Comparison of ENCODE assay signal across 12 cellular contexts in the genomic region with DNA sequence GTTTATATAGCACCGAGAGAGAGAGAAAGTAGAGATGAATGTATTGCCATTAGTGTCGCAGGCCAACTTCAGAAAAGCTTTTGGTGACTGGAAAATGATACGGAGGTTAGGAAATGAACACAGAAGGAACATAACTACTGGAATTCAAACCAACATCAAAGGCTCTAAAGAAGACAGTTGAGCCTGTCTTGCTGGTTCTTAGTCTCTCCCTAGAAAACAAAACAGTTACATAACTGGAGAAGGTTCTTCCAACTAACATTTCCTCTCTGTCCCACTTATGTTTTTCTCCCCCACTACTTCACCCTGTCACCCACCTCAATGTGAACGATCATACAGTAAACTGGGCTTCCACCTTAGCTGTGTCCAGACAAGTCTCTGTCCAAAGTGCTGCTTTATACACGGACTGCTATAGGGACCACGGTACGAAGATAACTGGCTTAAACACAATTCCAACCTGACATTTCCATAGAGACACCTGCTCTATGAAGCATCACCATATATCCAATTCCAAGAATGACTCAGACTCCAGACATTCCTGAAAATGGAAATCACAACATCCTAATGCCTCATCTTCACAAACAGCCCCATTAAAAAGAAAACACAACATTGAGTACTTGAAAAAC.
A peak's percentile ranks its signal among the peaks of the same experiment; 100 is the strongest.
DNase-seq lines count a peak whose midpoint lies in the region; ATAC-seq, FAIRE-seq and TF ChIP-seq lines count a peak whose summit lies in the region.
"Had no signal": no experiment of that assay in that cellular context is flagged by ENCODE, and none has a peak within 500 bp of the region (broad histone marks: within the 10 kb centered on the region; RNA-seq: fewer than 3 reads in every experiment).

No MANE protein-coding gene starts in this region.

- no peaks in the 10 kb centered on the region for H3K9me3 ChIP-seq in Panc1 (ENCODE audit: control insufficient read depth, insufficient read depth, low read depth, low read length)
- no peaks in the 10 kb centered on the region for H3K9me3 ChIP-seq in small intestine (ENCODE audit: control insufficient read depth, low read depth)
- H3K9me3 ChIP-seq in prostate gland = no peaks in the 10 kb centered on the region
- H3K9me3 ChIP-seq: Peyer's patch had no signal

- H3K4me3 ChIP-seq in Panc1 (ENCODE audit: low read depth in 2 of 2, low read length in 2 of 2) (peak overlapping the region; percentile 72 to 80), small intestine (ENCODE audit: low read depth in 1 of 2, low read length in 2 of 2) (peak overlapping the region in 1 of 2 donors; percentile 0), prostate gland (no peak overlapping the region)

- no peak for DNase-seq in activated T-cell treated with anti-CD3 and anti-CD28 coated beads, Interleukin-2, amount 50 U/mL, for 4 hours
- no peak for DNase-seq in activated T-cell treated with anti-CD3 and anti-CD28 coated beads, Interleukin-2, amount 50 U/mL, for 1 hour
- DNase-seq in Panc1 (ENCODE audit: low read depth, low spot score) (no peak), small intestine (peak; percentile 29), prostate gland (ENCODE audit: low spot score) (no peak)
- DNase-seq: activated CD4-positive, alpha-beta T cell treated with anti-CD3 and anti-CD28 coated beads, Interleukin-2, amount 50 U/mL, for 48 hours; NCI-H1048; nucleus accumbens; Peyer's patch had no signal

- BruUV-seq in Panc1 (replicated peaks; lab: Mats Ljungman, UMichigan) = no TSS peak

- H3K27me3 ChIP-seq in Panc1 (ENCODE audit: control insufficient read depth, insufficient read depth, low read length) (no peaks in the 10 kb centered on the region), small intestine (ENCODE audit: control insufficient read depth in 2 of 2, insufficient read depth in 2 of 2, low read length in 2 of 2) (no peaks in the 10 kb centered on the region), prostate gland (replicated peaks; ENCODE audit: insufficient read depth) (no peaks in the 10 kb centered on the region)
- H3K27me3 ChIP-seq: Peyer's patch had no signal

- TF ChIP-seq CTCF in Panc1 (IDR thresholded peaks at IDR 0.05) (no peak), prostate gland (IDR thresholded peaks at IDR 0.05) (no peak)

- H3K27me3 Mint-ChIP-seq in activated T-cell treated with anti-CD3 and anti-CD28 coated beads, Interleukin-2, amount 50 U/mL, for 4 hours (ENCODE audit: low read depth) = peaks cover 32% of the 10 kb centered on the region

- no peak for FAIRE-seq in small intestine (lab: Jason Lieb, UNC)

- no peaks in the 10 kb centered on the region for H3K9me3 Mint-ChIP-seq in activated T-cell treated with anti-CD3 and anti-CD28 coated beads, Interleukin-2, amount 50 U/mL, for 4 hours

- intact Hi-C loops in Panc1 (cut with micrococcal nuclease; ENCODE audit: unreplicated experiment) (loop anchor here (10.0 kb wide), 1 partner anchor 133 kb away; no protein-coding TSS in a partner anchor), prostate gland (cut with DNase I) (no loop called here)

- H3K36me3 ChIP-seq in Panc1 (ENCODE audit: control insufficient read depth, insufficient read depth, low read length) (no peaks in the 10 kb centered on the region), small intestine (ENCODE audit: control insufficient read depth in 2 of 2, insufficient read depth in 2 of 2, low read length in 2 of 2) (no peaks in the 10 kb centered on the region), prostate gland (no peaks in the 10 kb centered on the region)
- H3K36me3 ChIP-seq: Peyer's patch had no signal

- CTCF ChIA-PET in Panc1 (lab: Charles Lee) = no interaction called here

- no peak for TF ChIP-seq POLR2A in prostate gland (IDR thresholded peaks at IDR 0.05)

- peak overlapping the region; percentile 79 for H3K4me3 Mint-ChIP-seq in activated T-cell treated with anti-CD3 and anti-CD28 coated beads, Interleukin-2, amount 50 U/mL, for 4 hours

- H3K4me1 ChIP-seq in Panc1 (ENCODE audit: control insufficient read depth, insufficient read depth, low read length) (peaks cover 55% of the 10 kb centered on the region), small intestine (ENCODE audit: control insufficient read depth in 2 of 2, insufficient read depth in 1 of 2, low read depth in 1 of 2, low read length in 1 of 2) (peaks cover 2 to 7% of the 10 kb centered on the region in 2 donors), prostate gland (replicated peaks) (no peaks in the 10 kb centered on the region)

- peaks cover 17% of the 10 kb centered on the region for H3K4me1 Mint-ChIP-seq in activated T-cell treated with anti-CD3 and anti-CD28 coated beads, Interleukin-2, amount 50 U/mL, for 4 hours (ENCODE audit: low read depth)

- no peaks in the 10 kb centered on the region for H3K36me3 Mint-ChIP-seq in activated T-cell treated with anti-CD3 and anti-CD28 coated beads, Interleukin-2, amount 50 U/mL, for 4 hours (ENCODE audit: insufficient read depth)

- ATAC-seq in activated T-cell treated with anti-CD3 and anti-CD28 coated beads, Interleukin-2, amount 50 U/mL, for 4 hours = no peak
- ATAC-seq in Panc1 = no peak
- ATAC-seq in esophagus mucosa = peak; percentile 5
- ATAC-seq in HG03135 (IDR thresholded peaks at IDR 0.05; ENCODE audit: unreplicated experiment) = no peak
- ATAC-seq in GM21381 (IDR thresholded peaks at IDR 0.05; ENCODE audit: unreplicated experiment) = no peak

- H3K27ac ChIP-seq in Panc1 (ENCODE audit: low read length) (peak overlapping the region; percentile 85), small intestine (ENCODE audit: low read depth in 1 of 2, low read length in 1 of 2) (no peak overlapping the region), prostate gland (no peak overlapping the region)
- H3K27ac ChIP-seq: Peyer's patch had no signal

- POLR2A ChIA-PET in Panc1 (lab: Charles Lee) = no interaction called here

- WGBS in small intestine, 3 donors = 27 to 57% (median 44%) methylated on average over 7 of the region's 7 CpGs
- 62% methylated on average over 7 of the region's 7 CpGs for WGBS in prostate gland

- in situ Hi-C loops in Panc1 (cut with HindIII; ENCODE audit: low pct_unique_long_range_greater_than_20kb, low sequenced_read_pairs) = no loop called here

Comparison
In these comparisons a context has a peak if more than half of its experiments do, and no peak if none do; other contexts are left out.
1. H3K4me3 ChIP-seq: peak in Panc1 (2 of 2); none in prostate gland (0 of 2).